ENCODE assay signal across 8 cellular contexts in genomic region chr3:155869664-155870063, GRCh38. TPM values are rescaled to one million over a fixed set of nuclear protein-coding genes. Genes with fewer than 3 reads are reported as not detected.
DNase-seq lines count a peak whose midpoint lies in the region; ATAC-seq lines count a peak whose summit lies in the region.

No MANE protein-coding gene starts in this region.

- peaks cover 6% of the 10 kb centered on the region for H3K36me3 Mint-ChIP-seq in natural killer cell treated with Interleukin-12 subunit alpha and Interleukin-12 subunit beta and Interleukin-15 and Interleukin-18, amount 100 ng/mL, for 72 hours

- no peaks in the 10 kb centered on the region for H3K27me3 Mint-ChIP-seq in natural killer cell treated with Interleukin-12 subunit alpha and Interleukin-12 subunit beta and Interleukin-15 and Interleukin-18, amount 100 ng/mL, for 72 hours

- ATAC-seq in natural killer cell treated with Interleukin-12 subunit alpha and Interleukin-12 subunit beta and Interleukin-15 and Interleukin-18, amount 100 ng/mL, for 72 hours: no peak
- ATAC-seq in GM19351 (IDR thresholded peaks at IDR 0.05; ENCODE audit: unreplicated experiment): no peak

- peak; percentile 4 for DNase-seq in AG20443 (ENCODE audit: low spot score)
- no peak for DNase-seq in Jurkat, Clone E6-1 (ENCODE audit: low read depth, low spot score)
- DNase-seq in natural killer cell treated with Interleukin-12 subunit alpha and Interleukin-12 subunit beta and Interleukin-15 and Interleukin-18, amount 100 ng/mL, for 72 hours (ENCODE audit: low spot score): no peak
- no peak for DNase-seq in COLO668 (lab: John Stamatoyannopoulos, UW; ENCODE audit: unreplicated experiment)
- no peak for DNase-seq in GOT3 (lab: John Stamatoyannopoulos, UW)
- no peak for DNase-seq in Ammon's horn (ENCODE audit: low spot score)

- peaks cover 7 to 17% of the 10 kb centered on the region in 2 donors for H3K4me1 Mint-ChIP-seq in natural killer cell treated with Interleukin-12 subunit alpha and Interleukin-12 subunit beta and Interleukin-15 and Interleukin-18, amount 100 ng/mL, for 72 hours (ENCODE audit: low read depth in 2 of 2)

- peak overlapping the region; percentile 72 to 88 for H3K27ac Mint-ChIP-seq in natural killer cell treated with Interleukin-12 subunit alpha and Interleukin-12 subunit beta and Interleukin-15 and Interleukin-18, amount 100 ng/mL, for 72 hours

- peak overlapping the region; percentile 70 for H3K4me3 ChIP-seq in Jurkat, Clone E6-1 (ENCODE audit: low read length)

- peak overlapping the region; percentile 88 for H3K4me3 Mint-ChIP-seq in natural killer cell treated with Interleukin-12 subunit alpha and Interleukin-12 subunit beta and Interleukin-15 and Interleukin-18, amount 100 ng/mL, for 72 hours

- H3K9me3 Mint-ChIP-seq in natural killer cell treated with Interleukin-12 subunit alpha and Interleukin-12 subunit beta and Interleukin-15 and Interleukin-18, amount 100 ng/mL, for 72 hours: no peaks in the 10 kb centered on the region

- H3K27ac ChIP-seq in cingulate gyrus (ENCODE audit: low read depth, low read length): peak overlapping the region; percentile 70

RNA-seq across cellular contexts. Expression of gene GMPS, which starts 0.8 kb away (rescaled TPM):
- polyA plus RNA-seq in Jurkat, Clone E6-1 (2012; ENCODE audit: insufficient read depth, insufficient read length): 145 TPM
- total RNA-seq in natural killer cell treated with Interleukin-12 subunit alpha and Interleukin-12 subunit beta and Interleukin-15 and Interleukin-18, amount 100 ng/mL, for 72 hours: 100 to 1,000 TPM in 1 of 2 donors, 10 to 100 TPM in 1; 79.5 to 127 TPM

RNA-seq across cellular contexts. Expression of gene SLC33A1, which starts 15.4 kb away (rescaled TPM):
- 9.8 TPM for polyA plus RNA-seq in Jurkat, Clone E6-1 (2012; ENCODE audit: insufficient read depth, insufficient read length)
- 10 to 100 TPM; 29.1 to 36.7 TPM for total RNA-seq in natural killer cell treated with Interleukin-12 subunit alpha and Interleukin-12 subunit beta and Interleukin-15 and Interleukin-18, amount 100 ng/mL, for 72 hours
